In genomic region chr4:62804075-62804474, GRCh38 we compare ENCODE assay signal across 26 cellular contexts.
"Had no signal": no experiment of that assay in that cellular context is flagged by ENCODE, and none has a peak within 500 bp of the region (broad histone marks: within the 10 kb centered on the region; RNA-seq: fewer than 3 reads in every experiment).

No MANE protein-coding gene starts in this region.

- H3K9me3 ChIP-seq: stomach, suprapubic skin, testis, thoracic aorta, thyroid gland, tibial artery, tibial nerve, transverse colon, upper lobe of left lung, upper lobe of right lung, uterus, vagina had no signal

- H3K27me3 ChIP-seq: stomach, suprapubic skin, testis, thyroid gland, tibial artery, tibial nerve, transverse colon, upper lobe of left lung, upper lobe of right lung, uterus, vagina had no signal

- H3K4me1 ChIP-seq: stomach, suprapubic skin, testis, thyroid gland, tibial artery, tibial nerve, transverse colon, upper lobe of left lung, upper lobe of right lung, uterus, vagina had no signal

- H3K36me3 ChIP-seq: stomach, suprapubic skin, thoracic aorta, thyroid gland, tibial artery, tibial nerve, transverse colon, upper lobe of left lung, upper lobe of right lung, uterus, vagina had no signal

- H3K27ac ChIP-seq: stomach, suprapubic skin, testis, thoracic aorta, thyroid gland, tibial artery, tibial nerve, transverse colon, upper lobe of left lung, upper lobe of right lung, uterus, vagina had no signal

- H3K4me3 ChIP-seq: stomach, suprapubic skin, testis, thoracic aorta, thyroid gland, tibial artery, tibial nerve, transverse colon, upper lobe of left lung, upper lobe of right lung, uterus, vagina had no signal

- DNase-seq: stimulated activated CD4-positive, alpha-beta T cell treated with anti-CD3 and anti-CD28 coated beads, Interleukin-2, amount 100 ng/mL, for 48 hours; stimulated activated CD4-positive, alpha-beta T cell treated with anti-CD3 and anti-CD28 coated beads, Interleukin-4, amount 100 ng/mL, for 1 hour; stimulated activated CD4-positive, alpha-beta T cell treated with anti-CD3 and anti-CD28 coated beads, Interleukin-4, amount 100 ng/mL, for 24 hours; stimulated activated CD4-positive, alpha-beta T cell treated with anti-CD3 and anti-CD28 coated beads, Interleukin-4, amount 100 ng/mL, for 4 hours; stimulated activated CD8-positive, alpha-beta memory T cell treated with anti-CD3 and anti-CD28 coated beads, Interleukin-4, amount 100 ng/mL, for 48 hours; stimulated activated naive B cell treated with anti-CD40 and anti-IgM and Interleukin-4, amounts not matched to agents 10 μg/mL and 1 μg/mL and 100 μg/mL, for 72 hours; stimulated activated naive CD4-positive, alpha-beta T cell; stimulated activated naive CD4-positive, alpha-beta T cell treated with Interleukin-2 at 50 U/mL for 16 hours; stimulated activated naive CD8-positive, alpha-beta T cell treated with anti-CD3 and anti-CD28 coated beads, Interleukin-15, amount 100 ng/mL, for 72 hours; stimulated activated naive CD8-positive, alpha-beta T cell treated with anti-CD3 and anti-CD28 coated beads, Interleukin-15, Interleukin-2, amounts not matched to agents 100 U/mL and 50 U/mL, for 24 hours; stomach; substantia nigra; testis; thyroid gland; tibial artery; transverse colon; trophoblast cell; upper lobe of left lung; upper lobe of right lung; uterus had no signal

- ATAC-seq: stimulated activated effector memory CD8-positive, alpha-beta T cell treated with anti-CD3 and anti-CD28 coated beads, Interleukin-12 subunit alpha, Interleukin-12 subunit beta, amount 100 ng/mL, for 72 hours; stimulated activated memory B cell treated with anti-CD40 and anti-IgM and Interleukin-4, amounts not matched to agents 10 μg/mL and 1 μg/mL and 100 μg/mL, for 72 hours; stimulated activated naive B cell treated with anti-CD40 and anti-IgM and Interleukin-4, amounts not matched to agents 10 μg/mL and 1 μg/mL and 100 μg/mL, for 72 hours; stimulated activated naive CD8-positive, alpha-beta T cell treated with anti-CD3 and anti-CD28 coated beads, Interleukin-15, amount 100 ng/mL, for 72 hours; stimulated activated naive CD8-positive, alpha-beta T cell treated with anti-CD3 and anti-CD28 coated beads, Interleukin-15, Interleukin-2, amounts not matched to agents 100 U/mL and 50 U/mL, for 24 hours; upper lobe of right lung had no signal
